1 cellular context compared by ENCODE assay signal in the genomic region with DNA sequence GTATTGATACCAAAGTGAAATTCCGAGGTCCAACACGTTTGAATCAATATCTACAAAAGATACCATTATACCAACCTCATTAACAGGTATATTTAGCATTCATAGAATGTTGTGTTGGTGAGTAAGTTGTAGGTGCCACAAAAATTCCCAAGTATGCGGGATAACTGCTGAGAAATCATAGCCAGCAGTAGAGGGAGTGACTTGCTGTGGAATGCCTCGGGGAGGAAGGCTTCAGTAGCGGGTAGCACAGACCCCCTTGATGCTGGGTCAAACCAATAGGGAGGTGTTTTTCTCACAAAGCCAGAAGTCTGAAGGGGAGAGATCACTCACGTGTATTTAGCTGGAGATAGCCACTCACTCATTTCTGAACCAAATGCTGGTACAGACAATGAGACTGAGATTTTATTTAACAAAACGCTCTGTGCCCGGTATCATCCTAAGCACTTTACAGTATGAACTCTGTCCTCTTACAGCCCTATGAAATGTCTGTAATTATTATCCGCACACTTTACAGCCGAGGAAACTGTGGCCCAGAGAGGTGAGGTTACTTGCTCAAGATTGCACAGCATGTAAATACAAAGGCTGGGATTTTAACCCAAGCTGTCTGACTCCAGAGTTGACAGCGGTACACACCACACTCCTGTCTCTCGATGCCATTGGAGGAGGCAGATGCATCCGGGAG.
TF ChIP-seq lines count a peak whose summit lies in the region.

No MANE protein-coding gene starts in this region.

TF ChIP-seq in HepG2, 621 proteins besides CTCF, POLR2A, EP300 and RAD21:
- TF ChIP-seq NRL (CRISPR knock-in tag; IDR thresholded peaks at IDR 0.05; ENCODE audit: borderline replicate concordance) (no peak), NCOR1 (IDR thresholded peaks at IDR 0.05; ENCODE audit: borderline replicate concordance, low read length) (no peak), KDM3A (CRISPR knock-in tag; IDR thresholded peaks at IDR 0.05; ENCODE audit: low read depth) (no peak), ZNF768 (CRISPR knock-in tag; IDR thresholded peaks at IDR 0.05) (peak; percentile 70; the same call in 1 of the 2 replicates), PAX8 (CRISPR knock-in tag; IDR thresholded peaks at IDR 0.05; ENCODE audit: borderline replicate concordance) (no peak)
- TF ChIP-seq, protein P1, sequence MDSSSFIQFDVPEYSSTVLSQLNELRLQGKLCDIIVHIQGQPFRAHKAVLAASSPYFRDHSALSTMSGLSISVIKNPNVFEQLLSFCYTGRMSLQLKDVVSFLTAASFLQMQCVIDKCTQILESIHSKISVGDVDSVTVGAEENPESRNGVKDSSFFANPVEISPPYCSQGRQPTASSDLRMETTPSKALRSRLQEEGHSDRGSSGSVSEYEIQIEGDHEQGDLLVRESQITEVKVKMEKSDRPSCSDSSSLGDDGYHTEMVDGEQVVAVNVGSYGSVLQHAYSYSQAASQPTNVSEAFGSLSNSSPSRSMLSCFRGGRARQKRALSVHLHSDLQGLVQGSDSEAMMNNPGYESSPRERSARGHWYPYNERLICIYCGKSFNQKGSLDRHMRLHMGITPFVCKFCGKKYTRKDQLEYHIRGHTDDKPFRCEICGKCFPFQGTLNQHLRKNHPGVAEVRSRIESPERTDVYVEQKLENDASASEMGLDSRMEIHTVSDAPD (CRISPR knock-in tag; IDR thresholded peaks at IDR 0.05), result no peak
- TF ChIP-seq, protein P2, sequence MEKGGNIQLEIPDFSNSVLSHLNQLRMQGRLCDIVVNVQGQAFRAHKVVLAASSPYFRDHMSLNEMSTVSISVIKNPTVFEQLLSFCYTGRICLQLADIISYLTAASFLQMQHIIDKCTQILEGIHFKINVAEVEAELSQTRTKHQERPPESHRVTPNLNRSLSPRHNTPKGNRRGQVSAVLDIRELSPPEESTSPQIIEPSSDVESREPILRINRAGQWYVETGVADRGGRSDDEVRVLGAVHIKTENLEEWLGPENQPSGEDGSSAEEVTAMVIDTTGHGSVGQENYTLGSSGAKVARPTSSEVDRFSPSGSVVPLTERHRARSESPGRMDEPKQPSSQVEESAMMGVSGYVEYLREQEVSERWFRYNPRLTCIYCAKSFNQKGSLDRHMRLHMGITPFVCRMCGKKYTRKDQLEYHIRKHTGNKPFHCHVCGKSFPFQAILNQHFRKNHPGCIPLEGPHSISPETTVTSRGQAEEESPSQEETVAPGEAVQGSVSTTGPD (CRISPR knock-in tag; IDR thresholded peaks at IDR 0.05), result no peak
- TF ChIP-seq, protein P3, sequence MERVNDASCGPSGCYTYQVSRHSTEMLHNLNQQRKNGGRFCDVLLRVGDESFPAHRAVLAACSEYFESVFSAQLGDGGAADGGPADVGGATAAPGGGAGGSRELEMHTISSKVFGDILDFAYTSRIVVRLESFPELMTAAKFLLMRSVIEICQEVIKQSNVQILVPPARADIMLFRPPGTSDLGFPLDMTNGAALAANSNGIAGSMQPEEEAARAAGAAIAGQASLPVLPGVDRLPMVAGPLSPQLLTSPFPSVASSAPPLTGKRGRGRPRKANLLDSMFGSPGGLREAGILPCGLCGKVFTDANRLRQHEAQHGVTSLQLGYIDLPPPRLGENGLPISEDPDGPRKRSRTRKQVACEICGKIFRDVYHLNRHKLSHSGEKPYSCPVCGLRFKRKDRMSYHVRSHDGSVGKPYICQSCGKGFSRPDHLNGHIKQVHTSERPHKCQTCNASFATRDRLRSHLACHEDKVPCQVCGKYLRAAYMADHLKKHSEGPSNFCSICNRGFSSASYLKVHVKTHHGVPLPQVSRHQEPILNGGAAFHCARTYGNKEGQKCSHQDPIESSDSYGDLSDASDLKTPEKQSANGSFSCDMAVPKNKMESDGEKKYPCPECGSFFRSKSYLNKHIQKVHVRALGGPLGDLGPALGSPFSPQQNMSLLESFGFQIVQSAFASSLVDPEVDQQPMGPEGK (CRISPR knock-in tag; IDR thresholded peaks at IDR 0.05), result no peak
